In genomic region chr9:13898957-13899356, GRCh38 we compare ENCODE assay signal across 1 cellular context.
TF ChIP-seq lines count a peak whose summit lies in the region.

No MANE protein-coding gene starts in this region.

TF ChIP-seq in H1, 55 proteins besides CTCF, POLR2A, EP300 and RAD21 (continued from another document):
- TF ChIP-seq CHD7 (IDR thresholded peaks at IDR 0.05; ENCODE audit: insufficient replicate concordance, low read length) = no peak
- no peak for TF ChIP-seq POLR2AphosphoS5 (IDR thresholded peaks at IDR 0.05; ENCODE audit: low read depth, low read length)
